ENCODE assay signal across 8 cellular contexts in genomic region chr15:65856821-65857455, GRCh38. TPM values are rescaled to one million over a fixed set of nuclear protein-coding genes. Genes with fewer than 3 reads are reported as not detected.
DNase-seq lines count a peak whose midpoint lies in the region; ATAC-seq lines count a peak whose summit lies in the region.

No MANE protein-coding gene starts in this region.

- H3K36me3 Mint-ChIP-seq in naive thymus-derived CD4-positive, alpha-beta T cell = no peaks in the 10 kb centered on the region

- no peaks in the 10 kb centered on the region for H3K36me3 ChIP-seq in effector memory CD4-positive, alpha-beta T cell (ENCODE audit: control insufficient read depth, insufficient read depth, low read length)
- H3K36me3 ChIP-seq in naive thymus-derived CD4-positive, alpha-beta T cell (ENCODE audit: control insufficient read depth in 2 of 3, insufficient read depth in 3 of 3, low read length in 3 of 3) = no peaks in the 10 kb centered on the region

- H3K4me1 Mint-ChIP-seq in naive thymus-derived CD4-positive, alpha-beta T cell = peaks cover 0 to 17% (median 13%) of the 10 kb centered on the region in 7 donors

- peak; percentile 94 for ATAC-seq in naive thymus-derived CD4-positive, alpha-beta T cell
- no peak for ATAC-seq in HG03457 (IDR thresholded peaks at IDR 0.05; ENCODE audit: unreplicated experiment)

- H3K27ac Mint-ChIP-seq in naive thymus-derived CD4-positive, alpha-beta T cell = peak overlapping the region in 2 of 9 donors; percentile 21 to 69

- intact Hi-C loops in naive thymus-derived CD4-positive, alpha-beta T cell (cut with micrococcal nuclease) = loop anchor here (1.0 to 2.0 kb wide), 4 partner anchors 65 to 260 kb away; partner anchors contain the start of genes DENND4A (in 1 of the 2) and INTS14 (in 1 of the 2)

- H3K27me3 ChIP-seq in effector memory CD4-positive, alpha-beta T cell (replicated peaks; ENCODE audit: control insufficient read depth, insufficient read depth, low read length, poor library complexity, severe bottlenecking) = no peaks in the 10 kb centered on the region
- H3K27me3 ChIP-seq in naive thymus-derived CD4-positive, alpha-beta T cell (ENCODE audit: control insufficient read depth in 2 of 2, insufficient read depth in 2 of 2, low read length in 2 of 2) = no peaks in the 10 kb centered on the region

- H3K27me3 Mint-ChIP-seq in naive thymus-derived CD4-positive, alpha-beta T cell = peaks cover 0 to 15% (median 0%) of the 10 kb centered on the region in 5 donors

- POLR2A ChIA-PET in naive thymus-derived CD4-positive, alpha-beta T cell (lab: Charles Lee) = interaction anchor here (0.7 kb wide), 1 partner anchor 82 kb away, joined by 3 read pairs; no protein-coding TSS in a partner anchor

- no peak overlapping the region for H3K4me3 Mint-ChIP-seq in naive thymus-derived CD4-positive, alpha-beta T cell

- no peaks in the 10 kb centered on the region for H3K9me3 ChIP-seq in effector memory CD4-positive, alpha-beta T cell (ENCODE audit: control insufficient read depth, low read length)
- H3K9me3 ChIP-seq in naive thymus-derived CD4-positive, alpha-beta T cell (ENCODE audit: control insufficient read depth in 2 of 3, low read length in 3 of 3) = no peaks in the 10 kb centered on the region

- no peak overlapping the region for H3K27ac ChIP-seq in effector memory CD4-positive, alpha-beta T cell (ENCODE audit: insufficient read depth, low read length, poor library complexity, severe bottlenecking)
- H3K27ac ChIP-seq in naive thymus-derived CD4-positive, alpha-beta T cell (ENCODE audit: low read depth, low read length) = no peak overlapping the region

- no peaks in the 10 kb centered on the region for H3K4me1 ChIP-seq in effector memory CD4-positive, alpha-beta T cell (ENCODE audit: control insufficient read depth, insufficient read depth, low read length, poor library complexity, severe bottlenecking)
- no peaks in the 10 kb centered on the region for H3K4me1 ChIP-seq in naive thymus-derived CD4-positive, alpha-beta T cell (ENCODE audit: control insufficient read depth in 2 of 2, insufficient read depth in 2 of 2, low read length in 2 of 2)

- DNase-seq in NCI-H2081 (lab: John Stamatoyannopoulos, UW) (peak; percentile 49 to 61), NCI-H2081 treated with DMSO at 0.1 percent for 48 hours (lab: John Stamatoyannopoulos, UW) (no peak), NCI-H1694 (lab: John Stamatoyannopoulos, UW) (peak; percentile 49)
- peak; percentile 83 to 86 for DNase-seq in activated CD4-positive, alpha-beta T cell treated with anti-CD3 and anti-CD28 coated beads, Interleukin-2, amount 50 U/mL, for 48 hours
- DNase-seq in effector memory CD4-positive, alpha-beta T cell = peak; percentile 54 to 78 (median 60)
- DNase-seq in naive thymus-derived CD4-positive, alpha-beta T cell = peak; percentile 54 to 83 (median 77)
- DNase-seq in stimulated activated naive CD4-positive, alpha-beta T cell treated with Interleukin-2 at 50 U/mL for 16 hours (lab: John Stamatoyannopoulos, UW) = peak; percentile 75

- peaks cover 0 to 1% (median 0%) of the 10 kb centered on the region in 11 donors for H3K9me3 Mint-ChIP-seq in naive thymus-derived CD4-positive, alpha-beta T cell

- no peak overlapping the region for H3K4me3 ChIP-seq in effector memory CD4-positive, alpha-beta T cell (ENCODE audit: insufficient read depth, low read depth, low read length, poor library complexity, severe bottlenecking)
- no peak overlapping the region for H3K4me3 ChIP-seq in naive thymus-derived CD4-positive, alpha-beta T cell (ENCODE audit: low read length)

- CTCF ChIA-PET in naive thymus-derived CD4-positive, alpha-beta T cell (lab: Charles Lee) = interaction anchor here (0.6 to 6.3 kb wide), 8 partner anchors 11 to 474 kb away, joined by 3 to 31 read pairs (median 4); no protein-coding TSS in a partner anchor

RNA-seq across cellular contexts. Expression of gene RAB11A, which starts 12.4 kb away (rescaled TPM):
- total RNA-seq in naive thymus-derived CD4-positive, alpha-beta T cell = 100 to 1,000 TPM in 2 of 5 experiments, 10 to 100 TPM in 3; 80.9 to 201 (median 88.7) TPM
- polyA plus RNA-seq in naive thymus-derived CD4-positive, alpha-beta T cell = 100 to 1,000 TPM; 213 to 224 TPM
